Comparison of ENCODE assay signal across 27 cellular contexts in the genomic region with DNA sequence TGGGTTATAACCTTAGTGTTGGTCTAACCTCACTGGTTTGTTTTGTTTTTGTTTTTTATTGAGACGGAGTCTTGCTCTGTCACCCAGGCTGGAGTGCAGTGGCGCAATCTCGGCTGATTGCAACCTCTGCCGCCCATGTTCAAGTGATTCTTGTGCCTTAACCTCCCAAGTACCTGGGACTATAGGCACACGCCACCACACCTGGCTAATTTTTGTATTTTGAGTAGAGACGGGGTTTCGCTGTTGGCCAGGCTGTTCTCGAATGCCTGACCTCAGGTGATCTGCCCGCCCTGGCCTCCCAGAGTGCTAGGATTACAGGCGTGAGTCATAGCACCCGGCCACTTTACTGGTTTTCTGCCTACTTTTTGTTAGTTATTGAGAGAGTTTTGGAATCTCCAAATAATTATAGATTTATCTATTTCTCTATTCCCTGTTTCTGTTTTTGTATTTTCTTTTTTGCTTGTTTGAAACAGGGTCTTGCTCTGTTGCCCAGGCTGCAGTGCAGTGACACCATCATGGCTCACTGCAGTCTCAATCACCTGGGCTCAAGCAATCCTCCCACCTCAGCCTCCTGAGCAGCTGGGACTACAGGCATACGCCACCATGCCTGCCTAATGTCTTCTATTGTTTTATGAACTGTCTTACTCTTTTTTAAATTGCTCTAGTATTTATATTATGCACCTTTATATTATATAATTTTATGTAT. TPM values are rescaled to one million over a fixed set of nuclear protein-coding genes. Genes with fewer than 3 reads are reported as not detected.
DNase-seq lines count a peak whose midpoint lies in the region; ATAC-seq, FAIRE-seq and TF ChIP-seq lines count a peak whose summit lies in the region.
"Had no signal": no experiment of that assay in that cellular context is flagged by ENCODE, and none has a peak within 500 bp of the region (broad histone marks: within the 10 kb centered on the region; RNA-seq: fewer than 3 reads in every experiment).

No MANE protein-coding gene starts in this region.

- H2AFZ ChIP-seq in K562 (ENCODE audit: low read depth, low read length): no peak overlapping the region
- H2AFZ ChIP-seq in smooth muscle cell (ENCODE audit: low read depth): no peak overlapping the region

- H3K9me1 ChIP-seq in K562 (ENCODE audit: control insufficient read depth, insufficient read depth, low read length): no peaks in the 10 kb centered on the region

- BruUV-seq in K562 (replicated peaks; lab: Mats Ljungman, UMichigan): no TSS peak

- ATAC-seq in K562 (peak; percentile 69), upper lobe of right lung (peak; percentile 25), body of pancreas (no peak)
- ATAC-seq: activated CD8-positive, alpha-beta memory T cell treated with anti-CD3 and anti-CD28 coated beads, Interleukin-2, amount 10 ng/mL, durations not matched to agents 7 days and 5 days; activated T-helper 17 cell treated with anti-CD3 and anti-CD28 coated beads, Interleukin-2, amount 50 U/mL, for 72 hours had no signal

- no peaks in the 10 kb centered on the region for H3K27me3 Mint-ChIP-seq in activated naive CD4-positive, alpha-beta T cell treated with anti-CD3 and anti-CD28 coated beads, Interleukin-2, amount 10 ng/mL, durations not matched to agents 7 days and 5 days
- H3K27me3 Mint-ChIP-seq: activated CD8-positive, alpha-beta memory T cell treated with anti-CD3 and anti-CD28 coated beads, Interleukin-2, amount 10 ng/mL, durations not matched to agents 7 days and 5 days; activated T-helper 17 cell treated with anti-CD3 and anti-CD28 coated beads, Interleukin-2, amount 50 U/mL, for 72 hours; stimulated activated naive CD8-positive, alpha-beta T cell treated with anti-CD3 and anti-CD28 coated beads, Interleukin-15, Interleukin-2, amounts not matched to agents 100 ng/mL and 50 ng/mL, for 24 hours had no signal

- intact Hi-C loops in K562 (cut with micrococcal nuclease) (no loop called here), upper lobe of right lung (cut with DNase I) (no loop called here), body of pancreas (cut with DNase I) (no loop called here)

- H3K9me3 Mint-ChIP-seq in activated naive CD4-positive, alpha-beta T cell treated with anti-CD3 and anti-CD28 coated beads, Interleukin-2, amount 10 ng/mL, durations not matched to agents 7 days and 5 days: no peaks in the 10 kb centered on the region
- H3K9me3 Mint-ChIP-seq: activated T-helper 17 cell treated with anti-CD3 and anti-CD28 coated beads, Interleukin-2, amount 50 U/mL, for 72 hours; stimulated activated naive CD8-positive, alpha-beta T cell treated with anti-CD3 and anti-CD28 coated beads, Interleukin-15, Interleukin-2, amounts not matched to agents 100 ng/mL and 50 ng/mL, for 24 hours had no signal

- H3K9me3 ChIP-seq in K562 (replicated peaks; ENCODE audit: control insufficient read depth, insufficient read depth, low read depth, low read length) (no peaks in the 10 kb centered on the region), upper lobe of right lung (no peaks in the 10 kb centered on the region), body of pancreas (no peaks in the 10 kb centered on the region), smooth muscle cell (replicated peaks; ENCODE audit: low read depth) (no peaks in the 10 kb centered on the region)
- H3K9me3 ChIP-seq: BE2C, breast epithelium, tibial nerve had no signal

- peaks cover 41% of the 10 kb centered on the region for H3K4me1 Mint-ChIP-seq in activated naive CD4-positive, alpha-beta T cell treated with anti-CD3 and anti-CD28 coated beads, Interleukin-2, amount 10 ng/mL, durations not matched to agents 7 days and 5 days

- H3K9ac ChIP-seq in K562 (ENCODE audit: insufficient read depth in 1 of 2, low read depth in 2 of 2, low read length in 2 of 2) (no peak overlapping the region), smooth muscle cell (ENCODE audit: low read depth) (no peak overlapping the region)

- no peaks in the 10 kb centered on the region for H3F3A ChIP-seq in smooth muscle cell (ENCODE audit: low read depth)

- peaks cover 94% of the 10 kb centered on the region for H3K79me2 ChIP-seq in K562 (ENCODE audit: control insufficient read depth, insufficient read depth, low read length)
- H3K79me2 ChIP-seq in smooth muscle cell (ENCODE audit: low read depth): peaks cover 98% of the 10 kb centered on the region

- peaks cover 28% of the 10 kb centered on the region for H3K36me3 Mint-ChIP-seq in activated naive CD4-positive, alpha-beta T cell treated with anti-CD3 and anti-CD28 coated beads, Interleukin-2, amount 10 ng/mL, durations not matched to agents 7 days and 5 days

- H3K36me3 ChIP-seq in K562 (ENCODE audit: control insufficient read depth, insufficient read depth, low read length): 0 out of 3 replicates have a peak, but pooled peaks cover 2% of the 10 kb centered on the region
- H3K36me3 ChIP-seq in upper lobe of right lung: no peaks in the 10 kb centered on the region
- H3K36me3 ChIP-seq in body of pancreas (replicated peaks in 1 of 2; ENCODE audit: insufficient read depth in 1 of 2, low read depth in 2 of 2): no peaks in the 10 kb centered on the region
- no peaks in the 10 kb centered on the region for H3K36me3 ChIP-seq in smooth muscle cell (ENCODE audit: low read depth)
- H3K36me3 ChIP-seq: BE2C, breast epithelium, tibial nerve had no signal

- H4K20me1 ChIP-seq in K562 (replicated peaks; ENCODE audit: control insufficient read depth, insufficient read depth, low read length) (no peaks in the 10 kb centered on the region; the same call in 1 of the 2 replicates), smooth muscle cell (ENCODE audit: low read depth) (peaks cover 83% of the 10 kb centered on the region)

- DNase-seq in DMS53 (lab: John Stamatoyannopoulos, UW) (peak; percentile 8), DMS53 treated with DMSO at 0.1 percent for 48 hours (lab: John Stamatoyannopoulos, UW; ENCODE audit: unreplicated experiment) (no peak), LoVo (ENCODE audit: low spot score) (peak; percentile 46), K562 (ENCODE audit: extremely low read depth in 1 of 4, low spot score in 3 of 4) (peak in 1 of 4 experiments; percentile 39), upper lobe of right lung (peak; percentile 66), body of pancreas (no peak), smooth muscle cell (lab: John Stamatoyannopoulos, UW; ENCODE audit: unreplicated experiment) (no peak)
- DNase-seq in activated naive CD4-positive, alpha-beta T cell treated with anti-CD3 and anti-CD28 coated beads, Interleukin-2, amount 10 ng/mL, durations not matched to agents 7 days and 5 days: no peak
- DNase-seq: activated CD4-positive, alpha-beta T cell treated with anti-CD3 and anti-CD28 coated beads for 48 hours; activated CD8-positive, alpha-beta memory T cell treated with anti-CD3 and anti-CD28 coated beads, Interleukin-2, amount 10 ng/mL, durations not matched to agents 7 days and 5 days; BE2C; dermis blood vessel endothelial cell; foreskin fibroblast; GF-D8; hippocampal formation; NCI-H1417; NCI-H2107; NCI-H524; nucleus accumbens; SHP77; stimulated activated CD4-positive, alpha-beta T cell treated with anti-CD3 and anti-CD28 coated beads, Interleukin-4, amount 100 ng/mL, for 24 hours had no signal

- POLR2A ChIA-PET in K562 (lab: Yijun Ruan, JAX): interaction anchor here (0.6 to 2.1 kb wide), 3 partner anchors 10 to 1447 kb away, joined by 3 to 5 read pairs (median 3); no protein-coding TSS in a partner anchor

- no peak overlapping the region for H3K27ac Mint-ChIP-seq in activated naive CD4-positive, alpha-beta T cell treated with anti-CD3 and anti-CD28 coated beads, Interleukin-2, amount 10 ng/mL, durations not matched to agents 7 days and 5 days
- H3K27ac Mint-ChIP-seq: activated CD8-positive, alpha-beta memory T cell treated with anti-CD3 and anti-CD28 coated beads, Interleukin-2, amount 10 ng/mL, durations not matched to agents 7 days and 5 days; activated T-helper 17 cell treated with anti-CD3 and anti-CD28 coated beads, Interleukin-2, amount 50 U/mL, for 72 hours; stimulated activated naive CD8-positive, alpha-beta T cell treated with anti-CD3 and anti-CD28 coated beads, Interleukin-15, Interleukin-2, amounts not matched to agents 100 ng/mL and 50 ng/mL, for 24 hours had no signal

- no peak for TF ChIP-seq POLR2A in K562 (conservative IDR thresholded peaks at IDR 0.05)
- no peak for TF ChIP-seq POLR2A in body of pancreas (IDR thresholded peaks at IDR 0.05)

- in situ Hi-C loops in K562 (cut with MboI): no loop called here

- H3K4me2 ChIP-seq in K562 (ENCODE audit: insufficient read depth, low read length): peak overlapping the region; percentile 25; the same call in 1 of the 2 replicates
- H3K4me2 ChIP-seq in smooth muscle cell: no peak overlapping the region

- TF ChIP-seq CTCF in K562 (IDR thresholded peaks at IDR 0.05 in 2 of 3, conservative IDR thresholded peaks at IDR 0.05 in 1 of 3; ENCODE audit: insufficient read depth in 2 of 3, low read depth in 1 of 3, low read length in 3 of 3) (no peak), upper lobe of right lung (IDR thresholded peaks at IDR 0.05) (no peak), body of pancreas (IDR thresholded peaks at IDR 0.05) (no peak), smooth muscle cell (IDR thresholded peaks at IDR 0.05; ENCODE audit: borderline replicate concordance, insufficient read depth, poor library complexity, severe bottlenecking) (no peak)

- H3K4me3 Mint-ChIP-seq in activated naive CD4-positive, alpha-beta T cell treated with anti-CD3 and anti-CD28 coated beads, Interleukin-2, amount 10 ng/mL, durations not matched to agents 7 days and 5 days: no peak overlapping the region
- H3K4me3 Mint-ChIP-seq: activated CD8-positive, alpha-beta memory T cell treated with anti-CD3 and anti-CD28 coated beads, Interleukin-2, amount 10 ng/mL, durations not matched to agents 7 days and 5 days; activated T-helper 17 cell treated with anti-CD3 and anti-CD28 coated beads, Interleukin-2, amount 50 U/mL, for 72 hours; stimulated activated naive CD8-positive, alpha-beta T cell treated with anti-CD3 and anti-CD28 coated beads, Interleukin-15, Interleukin-2, amounts not matched to agents 100 ng/mL and 50 ng/mL, for 24 hours had no signal

- H3K4me3 ChIP-seq in K562 (no peak overlapping the region), upper lobe of right lung (no peak overlapping the region), body of pancreas (no peak overlapping the region), smooth muscle cell (no peak overlapping the region)
- H3K4me3 ChIP-seq: breast epithelium, tibial nerve had no signal

- CTCF ChIA-PET in K562 (lab: Yijun Ruan, JAX; ENCODE audit: low intra/inter-chr PET ratio): no interaction called here
- CTCF ChIA-PET in activated naive CD4-positive, alpha-beta T cell treated with anti-CD3 and anti-CD28 coated beads, Interleukin-2, amount 10 ng/mL, durations not matched to agents 7 days and 5 days (lab: Charles Lee): no interaction called here

- no peak for TF ChIP-seq RAD21 in K562 (CRISPR knock-in tag; conservative IDR thresholded peaks at IDR 0.05 in 1 of 2, IDR thresholded peaks at IDR 0.05 in 1 of 2)

- H3K27me3 ChIP-seq in K562 (ENCODE audit: control insufficient read depth in 2 of 2, insufficient read depth in 2 of 2, low read length in 2 of 2): no peaks in the 10 kb centered on the region
- no peaks in the 10 kb centered on the region for H3K27me3 ChIP-seq in upper lobe of right lung
- H3K27me3 ChIP-seq in body of pancreas: no peaks in the 10 kb centered on the region
- H3K27me3 ChIP-seq in smooth muscle cell (ENCODE audit: low read depth): no peaks in the 10 kb centered on the region
- H3K27me3 ChIP-seq: BE2C, breast epithelium, tibial nerve had no signal

- 32% methylated on average over 12 of the region's 12 CpGs for WGBS in K562 (ENCODE audit: insufficient coverage, low coverage, missing lambda C conversion rate)
- 89 to 91% methylated on average over 12 of the region's 12 CpGs for WGBS in body of pancreas, 2 donors
- WGBS in smooth muscle cell (ENCODE audit: low lambda C conversion rate): 87% methylated on average over 12 of the region's 12 CpGs

- FAIRE-seq in K562 (lab: Jason Lieb, UNC): no peak
- FAIRE-seq: keratinocyte had no signal

- H3K4me1 ChIP-seq in K562 (replicated peaks in 1 of 2; ENCODE audit: control insufficient read depth in 2 of 2, insufficient read depth in 2 of 2, low read length in 2 of 2): peaks cover 11 to 16% of the 10 kb centered on the region in 2 experiments; a peak in 4 of 5 replicates
- H3K4me1 ChIP-seq in upper lobe of right lung: no peaks in the 10 kb centered on the region
- H3K4me1 ChIP-seq in body of pancreas: no peaks in the 10 kb centered on the region
- H3K4me1 ChIP-seq in smooth muscle cell (ENCODE audit: low read depth): no peaks in the 10 kb centered on the region
- H3K4me1 ChIP-seq: BE2C, breast epithelium had no signal

- no peak for TF ChIP-seq EP300 in K562 (IDR thresholded peaks at IDR 0.05; ENCODE audit: low read length)

- H3K27ac ChIP-seq in K562 (ENCODE audit: extremely low read depth, low read depth, low read length): peak overlapping the region; percentile 8; the same call in 1 of the 3 replicates
- no peak overlapping the region for H3K27ac ChIP-seq in upper lobe of right lung
- H3K27ac ChIP-seq in body of pancreas: no peak overlapping the region
- no peak overlapping the region for H3K27ac ChIP-seq in smooth muscle cell (ENCODE audit: low read depth)
- H3K27ac ChIP-seq: 22Rv1, breast epithelium, tibial nerve had no signal

RNA-seq across cellular contexts. Expression of a gene that starts 21.4 kb away (rescaled TPM):
- 62.4 and 123 TPM in 2 replicates for total RNA-seq in K562 (2011; cell fraction: chromatin; rRNA removed; ENCODE audit: low replicate concordance)
- total RNA-seq in K562 (2011; cell fraction: nucleolus; rRNA removed): 36.4 and 37.6 TPM in 2 replicates
- total RNA-seq in K562 (2011; cell fraction: nucleoplasm; rRNA removed): 49.6 and 67.6 TPM in 2 replicates
- total RNA-seq in K562 (2014; rRNA removed) (23.4 and 28.1 TPM in 2 replicates), K562 (2014; rRNA removed; fragmentation: Illumina TruSeq; extraction: Trizol) (28.1 and 30.9 TPM in 2 replicates), K562 (2015; rRNA removed; fragmentation: Illumina TruSeq; extraction: Trizol) (29.0 and 30.4 TPM in 2 replicates), K562 (2021) (62.1 and 69.7 TPM in 2 replicates), upper lobe of right lung (65.9 TPM), body of pancreas (10 to 100 TPM; 22.4 to 34.2 TPM), smooth muscle cell (30.3 and 40.4 TPM in 2 replicates)
- polyA plus RNA-seq in K562 (2011; rRNA removed) (59.0 and 64.8 TPM in 2 replicates), K562 (2014; fragmentation: Illumina TruSeq; extraction: Trizol) (59.9 and 74.6 TPM in 2 replicates), K562 (2014; fragmentation: Nextera tagmentation; extraction: Ambion mirVana) (10 to 100 TPM; 12.4 to 12.5 TPM), K562 (2014; rRNA removed) (34.6 and 38.7 TPM in 2 replicates), smooth muscle cell (18.3 and 21.3 TPM in 2 replicates)
- polyA plus RNA-seq in K562 (2011; cell fraction: cytosol; rRNA removed): 41.6 and 49.6 TPM in 2 replicates
- 69.9 and 76.0 TPM in 2 replicates for polyA plus RNA-seq in K562 (2011; cell fraction: nucleus; rRNA removed)
- polyA plus RNA-seq in K562 (2012): 28.7 and 36.9 TPM in 2 replicates
- 89.9 and 91.6 TPM in 2 replicates for polyA minus RNA-seq in K562 (2011; rRNA and poly(A)+ RNA removed)
- polyA minus RNA-seq in K562 (2011; cell fraction: cytosol; rRNA and poly(A)+ RNA removed): 38.0 and 42.5 TPM in 2 replicates
- 55.1 and 87.4 TPM in 2 replicates for polyA minus RNA-seq in K562 (2011; cell fraction: nucleus; rRNA and poly(A)+ RNA removed)

Comparison
In these comparisons a context has a peak if more than half of its experiments do, and no peak if none do; other contexts are left out.
1. DNase-seq: peak in DMS53 (single experiment), LoVo (single experiment) and upper lobe of right lung (single experiment); none in DMS53 treated with DMSO at 0.1 percent for 48 hours (single experiment), body of pancreas (0 of 4), smooth muscle cell (single experiment) and activated naive CD4-positive, alpha-beta T cell treated with anti-CD3 and anti-CD28 coated beads, Interleukin-2, amount 10 ng/mL, durations not matched to agents 7 days and 5 days (single experiment).